1 cellular context compared by ENCODE assay signal in genomic region chr6:12203001-12203400, GRCh38.
TF ChIP-seq lines count a peak whose summit lies in the region.

No MANE protein-coding gene starts in this region.

TF ChIP-seq in SK-N-SH, 30 proteins besides CTCF, POLR2A, EP300 and RAD21 (continued from another document):
- TF ChIP-seq REST (IDR thresholded peaks at IDR 0.05; ENCODE audit: low read depth, low read length) (no peak), TCF12 (IDR thresholded peaks at IDR 0.05) (no peak), YY1 (IDR thresholded peaks at IDR 0.05; ENCODE audit: low read depth) (no peak), MEF2A (IDR thresholded peaks at IDR 0.05; ENCODE audit: borderline replicate concordance, low read depth) (no peak), ZBTB33 (IDR thresholded peaks at IDR 0.05; ENCODE audit: borderline replicate concordance, low read depth) (no peak), FOXM1 (IDR thresholded peaks at IDR 0.05; ENCODE audit: low read depth) (no peak)
